Comparison of ENCODE assay signal across 1 cellular context in the genomic region with DNA sequence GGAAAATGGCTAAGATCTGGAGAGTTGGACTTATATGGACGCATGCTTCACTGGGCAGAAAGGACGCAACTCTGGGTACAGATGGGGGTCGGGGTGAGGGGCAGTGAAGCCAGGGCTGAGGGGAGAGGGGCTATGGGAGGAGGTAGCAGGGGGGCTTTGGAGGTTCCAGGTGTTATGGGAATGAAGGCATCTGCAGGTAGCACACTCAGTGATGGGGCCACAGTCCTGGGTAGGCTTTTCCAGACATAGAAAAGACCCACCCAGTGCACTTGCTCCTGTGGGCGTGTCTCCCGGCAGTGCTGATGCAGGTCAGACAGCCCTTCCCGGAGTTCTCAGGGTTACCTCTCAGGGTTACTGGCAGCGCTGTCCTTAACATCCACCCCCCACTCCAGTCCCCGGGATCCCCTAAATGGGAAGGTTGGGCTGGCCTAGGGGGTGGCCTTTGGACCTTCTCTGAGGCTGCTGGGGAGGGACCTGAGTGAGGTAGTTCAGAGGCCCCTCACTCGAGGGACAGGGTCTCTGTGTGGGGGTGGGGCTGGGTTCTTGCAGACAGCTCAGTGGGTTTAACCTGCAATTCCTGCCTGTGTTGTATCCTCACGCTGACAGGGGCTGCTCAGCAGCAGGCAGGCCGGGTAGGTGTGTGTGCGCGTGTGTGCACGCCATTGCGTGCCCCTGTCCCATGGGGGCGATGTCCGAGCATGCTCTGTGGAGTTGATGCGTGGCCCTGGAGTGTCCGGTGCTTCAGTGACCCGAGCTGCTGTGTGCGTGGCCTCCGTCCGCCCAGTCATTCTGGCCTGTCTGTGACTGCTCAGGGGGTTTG.
A peak's percentile ranks its signal among the peaks of the same experiment; 100 is the strongest.
TF ChIP-seq lines count a peak whose summit lies in the region.

No MANE protein-coding gene starts in this region.

TF ChIP-seq in HepG2, 621 proteins besides CTCF, POLR2A, EP300 and RAD21 (continued from another document):
- TF ChIP-seq, protein P1, sequence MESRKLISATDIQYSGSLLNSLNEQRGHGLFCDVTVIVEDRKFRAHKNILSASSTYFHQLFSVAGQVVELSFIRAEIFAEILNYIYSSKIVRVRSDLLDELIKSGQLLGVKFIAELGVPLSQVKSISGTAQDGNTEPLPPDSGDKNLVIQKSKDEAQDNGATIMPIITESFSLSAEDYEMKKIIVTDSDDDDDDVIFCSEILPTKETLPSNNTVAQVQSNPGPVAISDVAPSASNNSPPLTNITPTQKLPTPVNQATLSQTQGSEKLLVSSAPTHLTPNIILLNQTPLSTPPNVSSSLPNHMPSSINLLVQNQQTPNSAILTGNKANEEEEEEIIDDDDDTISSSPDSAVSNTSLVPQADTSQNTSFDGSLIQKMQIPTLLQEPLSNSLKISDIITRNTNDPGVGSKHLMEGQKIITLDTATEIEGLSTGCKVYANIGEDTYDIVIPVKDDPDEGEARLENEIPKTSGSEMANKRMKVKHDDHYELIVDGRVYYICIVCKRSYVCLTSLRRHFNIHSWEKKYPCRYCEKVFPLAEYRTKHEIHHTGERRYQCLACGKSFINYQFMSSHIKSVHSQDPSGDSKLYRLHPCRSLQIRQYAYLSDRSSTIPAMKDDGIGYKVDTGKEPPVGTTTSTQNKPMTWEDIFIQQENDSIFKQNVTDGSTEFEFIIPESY (CRISPR knock-in tag; IDR thresholded peaks at IDR 0.05), result peak; percentile 62; the same call in 1 of the 2 replicates
- TF ChIP-seq KLF12 (CRISPR knock-in tag; IDR thresholded peaks at IDR 0.05; ENCODE audit: borderline replicate concordance) (no peak), ELF4 (CRISPR knock-in tag; IDR thresholded peaks at IDR 0.05; ENCODE audit: borderline replicate concordance) (no peak), ADNP (CRISPR knock-in tag; IDR thresholded peaks at IDR 0.05) (no peak), STAG1 (CRISPR knock-in tag; IDR thresholded peaks at IDR 0.05) (peak; percentile 24; the same call in 1 of the 2 replicates), MTA1 (CRISPR knock-in tag; IDR thresholded peaks at IDR 0.05; ENCODE audit: borderline replicate concordance) (no peak), ZNF317 (CRISPR knock-in tag; IDR thresholded peaks at IDR 0.05) (no peak), SNRNP70 (IDR thresholded peaks at IDR 0.05; ENCODE audit: low read depth, low read length) (no peak), EED (CRISPR knock-in tag; IDR thresholded peaks at IDR 0.05) (no peak), TRIM22 (IDR thresholded peaks at IDR 0.05) (no peak), HOXA3 (CRISPR knock-in tag; IDR thresholded peaks at IDR 0.05) (peak; percentile 24; the same call in 1 of the 2 replicates), ZNF441 (CRISPR knock-in tag; IDR thresholded peaks at IDR 0.05; ENCODE audit: borderline replicate concordance) (no peak), RXRB (CRISPR knock-in tag; IDR thresholded peaks at IDR 0.05; ENCODE audit: borderline replicate concordance) (no peak), AGO2 (optimal IDR thresholded peaks at IDR 0.05; ENCODE audit: low read depth, low read length) (peak; percentile 27), NR3C1 (CRISPR knock-in tag; IDR thresholded peaks at IDR 0.05) (no peak), ZNF431 (CRISPR knock-in tag; IDR thresholded peaks at IDR 0.05; ENCODE audit: borderline replicate concordance, low read depth) (no peak), TFE3 (CRISPR knock-in tag; IDR thresholded peaks at IDR 0.05) (no peak), JUNB (CRISPR knock-in tag; IDR thresholded peaks at IDR 0.05; ENCODE audit: borderline replicate concordance) (no peak), ZNF224 (CRISPR knock-in tag; IDR thresholded peaks at IDR 0.05) (no peak), MAZ (IDR thresholded peaks at IDR 0.05; ENCODE audit: borderline replicate concordance, low read depth, low read length) (no peak), MAZ (CRISPR knock-in tag; IDR thresholded peaks at IDR 0.05; ENCODE audit: low read depth) (no peak), ERF (CRISPR knock-in tag; IDR thresholded peaks at IDR 0.05) (no peak), SIN3A (IDR thresholded peaks at IDR 0.05; ENCODE audit: borderline replicate concordance, low read depth, low read length) (no peak), TAF15 (IDR thresholded peaks at IDR 0.05; ENCODE audit: low read depth, low read length, poor library complexity, severe bottlenecking) (no peak), ZNF33B (CRISPR knock-in tag; IDR thresholded peaks at IDR 0.05) (no peak)
- TF ChIP-seq, protein P2, sequence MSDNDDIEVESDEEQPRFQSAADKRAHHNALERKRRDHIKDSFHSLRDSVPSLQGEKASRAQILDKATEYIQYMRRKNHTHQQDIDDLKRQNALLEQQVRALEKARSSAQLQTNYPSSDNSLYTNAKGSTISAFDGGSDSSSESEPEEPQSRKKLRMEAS (IDR thresholded peaks at IDR 0.05), result no peak
- TF ChIP-seq, protein P3, sequence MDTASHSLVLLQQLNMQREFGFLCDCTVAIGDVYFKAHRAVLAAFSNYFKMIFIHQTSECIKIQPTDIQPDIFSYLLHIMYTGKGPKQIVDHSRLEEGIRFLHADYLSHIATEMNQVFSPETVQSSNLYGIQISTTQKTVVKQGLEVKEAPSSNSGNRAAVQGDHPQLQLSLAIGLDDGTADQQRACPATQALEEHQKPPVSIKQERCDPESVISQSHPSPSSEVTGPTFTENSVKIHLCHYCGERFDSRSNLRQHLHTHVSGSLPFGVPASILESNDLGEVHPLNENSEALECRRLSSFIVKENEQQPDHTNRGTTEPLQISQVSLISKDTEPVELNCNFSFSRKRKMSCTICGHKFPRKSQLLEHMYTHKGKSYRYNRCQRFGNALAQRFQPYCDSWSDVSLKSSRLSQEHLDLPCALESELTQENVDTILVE (CRISPR knock-in tag; IDR thresholded peaks at IDR 0.05), result no peak
- TF ChIP-seq, protein P4, sequence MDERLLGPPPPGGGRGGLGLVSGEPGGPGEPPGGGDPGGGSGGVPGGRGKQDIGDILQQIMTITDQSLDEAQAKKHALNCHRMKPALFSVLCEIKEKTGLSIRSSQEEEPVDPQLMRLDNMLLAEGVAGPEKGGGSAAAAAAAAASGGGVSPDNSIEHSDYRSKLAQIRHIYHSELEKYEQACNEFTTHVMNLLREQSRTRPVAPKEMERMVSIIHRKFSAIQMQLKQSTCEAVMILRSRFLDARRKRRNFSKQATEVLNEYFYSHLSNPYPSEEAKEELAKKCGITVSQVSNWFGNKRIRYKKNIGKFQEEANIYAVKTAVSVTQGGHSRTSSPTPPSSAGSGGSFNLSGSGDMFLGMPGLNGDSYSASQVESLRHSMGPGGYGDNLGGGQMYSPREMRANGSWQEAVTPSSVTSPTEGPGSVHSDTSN (CRISPR knock-in tag; IDR thresholded peaks at IDR 0.05), result no peak
